In genomic region chr1:46719689-46720088, GRCh38 we compare ENCODE assay signal across 1 cellular context.
TF ChIP-seq lines count a peak whose summit lies in the region.

No MANE protein-coding gene starts in this region.

TF ChIP-seq in K562, 482 proteins besides CTCF, POLR2A, EP300 and RAD21 (continued from another document and continues in another):
- TF ChIP-seq RCOR1 (IDR thresholded peaks at IDR 0.05; ENCODE audit: borderline replicate concordance in 1 of 2, low read depth in 2 of 2, low read length in 2 of 2) (0 out of 4 replicates have a peak, but pooled peaks of 1 of the 2 experiments have one; percentile 16), HDAC8 (tag; IDR thresholded peaks at IDR 0.05) (no peak), CBFB (CRISPR knock-in tag; IDR thresholded peaks at IDR 0.05) (no peak), TBP (optimal IDR thresholded peaks at IDR 0.05; ENCODE audit: low read depth, low read length) (no peak), MTA1 (IDR thresholded peaks at IDR 0.05; ENCODE audit: borderline replicate concordance) (0 out of 2 replicates have a peak, but pooled peaks have one; percentile 28), ZSCAN29 (IDR thresholded peaks at IDR 0.05) (no peak), ZNF75A (CRISPR knock-in tag; IDR thresholded peaks at IDR 0.05) (no peak), ZBED1 (IDR thresholded peaks at IDR 0.05) (no peak), ZFP36 (IDR thresholded peaks at IDR 0.05; ENCODE audit: low read depth, low read length, partially characterized antibody) (no peak), TRIM25 (IDR thresholded peaks at IDR 0.05; ENCODE audit: borderline replicate concordance) (0 out of 2 replicates have a peak, but pooled peaks have one; percentile 16), ZNF764 (CRISPR knock-in tag; IDR thresholded peaks at IDR 0.05; ENCODE audit: low read depth) (no peak), NR2C1 (IDR thresholded peaks at IDR 0.05) (0 out of 2 replicates have a peak, but pooled peaks have one; percentile 13), NR2C1 (tag; IDR thresholded peaks at IDR 0.05) (no peak), OTX1 (CRISPR knock-in tag; IDR thresholded peaks at IDR 0.05) (0 out of 2 replicates have a peak, but pooled peaks have one; percentile 31), DIDO1 (tag; IDR thresholded peaks at IDR 0.05; ENCODE audit: low read depth) (0 out of 2 replicates have a peak, but pooled peaks have one; percentile 36), AFF1 (IDR thresholded peaks at IDR 0.05; ENCODE audit: low read depth in 1 of 2, partially characterized antibody in 2 of 2) (peak in 1 of 2 experiments; percentile 1), HNRNPK (IDR thresholded peaks at IDR 0.05; ENCODE audit: low read depth, low read length, poor library complexity, severe bottlenecking) (no peak), CEBPB (tag; IDR thresholded peaks at IDR 0.05) (no peak), SOX6 (IDR thresholded peaks at IDR 0.05) (peak; percentile 54; the same call in 1 of the 2 replicates), EP400 (IDR thresholded peaks at IDR 0.05) (no peak), CBX2 (IDR thresholded peaks at IDR 0.05; ENCODE audit: insufficient read depth, low read length, poor library complexity, severe bottlenecking) (no peak), SMARCB1 (IDR thresholded peaks at IDR 0.05; ENCODE audit: insufficient read length, low read depth) (no peak), FOXA1 (IDR thresholded peaks at IDR 0.05; ENCODE audit: borderline replicate concordance) (no peak), HOXB6 (CRISPR knock-in tag; IDR thresholded peaks at IDR 0.05; ENCODE audit: borderline replicate concordance) (no peak), ZNF311 (CRISPR knock-in tag; IDR thresholded peaks at IDR 0.05) (no peak), SMARCE1 (IDR thresholded peaks at IDR 0.05) (peak; percentile 47), EGR1 (conservative IDR thresholded peaks at IDR 0.05) (no peak), PREB (CRISPR knock-in tag; IDR thresholded peaks at IDR 0.05) (no peak), FOSL1 (tag; conservative IDR thresholded peaks at IDR 0.05) (peak; percentile 22; the same call in 1 of the 2 replicates), ZNF695 (CRISPR knock-in tag; IDR thresholded peaks at IDR 0.05) (no peak), MYBL2 (IDR thresholded peaks at IDR 0.05; ENCODE audit: low read depth) (no peak), MYBL2 (CRISPR knock-in tag; IDR thresholded peaks at IDR 0.05; ENCODE audit: borderline replicate concordance) (no peak), ZNF143 (CRISPR knock-in tag; IDR thresholded peaks at IDR 0.05) (no peak), TAL1 (IDR thresholded peaks at IDR 0.05) (0 out of 2 replicates have a peak, but pooled peaks have one; percentile 9), ZNF780A (CRISPR knock-in tag; IDR thresholded peaks at IDR 0.05) (no peak), PPARD (CRISPR knock-in tag; IDR thresholded peaks at IDR 0.05) (no peak), MEIS2 (IDR thresholded peaks at IDR 0.05; ENCODE audit: partially characterized antibody) (peak; percentile 26), ZNF184 (CRISPR knock-in tag; IDR thresholded peaks at IDR 0.05) (no peak), HDAC3 (IDR thresholded peaks at IDR 0.05; ENCODE audit: borderline replicate concordance, partially characterized antibody) (peak; percentile 59), CBX3 (IDR thresholded peaks at IDR 0.05; ENCODE audit: borderline replicate concordance in 1 of 2, low read length in 2 of 2) (no peak), HMG20A (CRISPR knock-in tag; conservative IDR thresholded peaks at IDR 0.05) (no peak), CHAMP1 (IDR thresholded peaks at IDR 0.05) (0 out of 2 replicates have a peak, but pooled peaks have one; percentile 41), LCOR (CRISPR knock-in tag; IDR thresholded peaks at IDR 0.05) (no peak), NCOA6 (IDR thresholded peaks at IDR 0.05) (peak; percentile 38; the same call in 1 of the 2 replicates), ZNF324 (CRISPR knock-in tag; IDR thresholded peaks at IDR 0.05) (no peak), FOXM1 (IDR thresholded peaks at IDR 0.05; ENCODE audit: low read depth) (no peak), FOXM1 (CRISPR knock-in tag; IDR thresholded peaks at IDR 0.05; ENCODE audit: low read depth) (no peak), ARID1B (IDR thresholded peaks at IDR 0.05) (peak; percentile 52; the same call in 1 of the 2 replicates), STAG1 (CRISPR knock-in tag; IDR thresholded peaks at IDR 0.05; ENCODE audit: borderline replicate concordance) (no peak), ZFX (CRISPR knock-in tag; IDR thresholded peaks at IDR 0.05) (no peak), HNRNPUL1 (IDR thresholded peaks at IDR 0.05; ENCODE audit: low read length) (no peak), NCOA2 (IDR thresholded peaks at IDR 0.05; ENCODE audit: partially characterized antibody in 2 of 2) (no peak), DLX4 (CRISPR knock-in tag; IDR thresholded peaks at IDR 0.05) (no peak)
- TF ChIP-seq, protein P1, sequence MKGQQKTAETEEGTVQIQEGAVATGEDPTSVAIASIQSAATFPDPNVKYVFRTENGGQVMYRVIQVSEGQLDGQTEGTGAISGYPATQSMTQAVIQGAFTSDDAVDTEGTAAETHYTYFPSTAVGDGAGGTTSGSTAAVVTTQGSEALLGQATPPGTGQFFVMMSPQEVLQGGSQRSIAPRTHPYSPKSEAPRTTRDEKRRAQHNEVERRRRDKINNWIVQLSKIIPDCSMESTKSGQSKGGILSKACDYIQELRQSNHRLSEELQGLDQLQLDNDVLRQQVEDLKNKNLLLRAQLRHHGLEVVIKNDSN (CRISPR knock-in tag; IDR thresholded peaks at IDR 0.05), result no peak
- TF ChIP-seq, protein P2, sequence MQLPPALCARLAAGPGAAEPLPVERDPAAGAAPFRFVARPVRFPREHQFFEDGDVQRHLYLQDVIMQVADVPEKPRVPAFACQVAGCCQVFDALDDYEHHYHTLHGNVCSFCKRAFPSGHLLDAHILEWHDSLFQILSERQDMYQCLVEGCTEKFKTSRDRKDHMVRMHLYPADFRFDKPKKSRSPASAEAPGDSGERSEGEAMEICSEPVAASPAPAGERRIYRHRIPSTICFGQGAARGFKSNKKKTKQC (CRISPR knock-in tag; IDR thresholded peaks at IDR 0.05), result no peak
- TF ChIP-seq, protein P3, sequence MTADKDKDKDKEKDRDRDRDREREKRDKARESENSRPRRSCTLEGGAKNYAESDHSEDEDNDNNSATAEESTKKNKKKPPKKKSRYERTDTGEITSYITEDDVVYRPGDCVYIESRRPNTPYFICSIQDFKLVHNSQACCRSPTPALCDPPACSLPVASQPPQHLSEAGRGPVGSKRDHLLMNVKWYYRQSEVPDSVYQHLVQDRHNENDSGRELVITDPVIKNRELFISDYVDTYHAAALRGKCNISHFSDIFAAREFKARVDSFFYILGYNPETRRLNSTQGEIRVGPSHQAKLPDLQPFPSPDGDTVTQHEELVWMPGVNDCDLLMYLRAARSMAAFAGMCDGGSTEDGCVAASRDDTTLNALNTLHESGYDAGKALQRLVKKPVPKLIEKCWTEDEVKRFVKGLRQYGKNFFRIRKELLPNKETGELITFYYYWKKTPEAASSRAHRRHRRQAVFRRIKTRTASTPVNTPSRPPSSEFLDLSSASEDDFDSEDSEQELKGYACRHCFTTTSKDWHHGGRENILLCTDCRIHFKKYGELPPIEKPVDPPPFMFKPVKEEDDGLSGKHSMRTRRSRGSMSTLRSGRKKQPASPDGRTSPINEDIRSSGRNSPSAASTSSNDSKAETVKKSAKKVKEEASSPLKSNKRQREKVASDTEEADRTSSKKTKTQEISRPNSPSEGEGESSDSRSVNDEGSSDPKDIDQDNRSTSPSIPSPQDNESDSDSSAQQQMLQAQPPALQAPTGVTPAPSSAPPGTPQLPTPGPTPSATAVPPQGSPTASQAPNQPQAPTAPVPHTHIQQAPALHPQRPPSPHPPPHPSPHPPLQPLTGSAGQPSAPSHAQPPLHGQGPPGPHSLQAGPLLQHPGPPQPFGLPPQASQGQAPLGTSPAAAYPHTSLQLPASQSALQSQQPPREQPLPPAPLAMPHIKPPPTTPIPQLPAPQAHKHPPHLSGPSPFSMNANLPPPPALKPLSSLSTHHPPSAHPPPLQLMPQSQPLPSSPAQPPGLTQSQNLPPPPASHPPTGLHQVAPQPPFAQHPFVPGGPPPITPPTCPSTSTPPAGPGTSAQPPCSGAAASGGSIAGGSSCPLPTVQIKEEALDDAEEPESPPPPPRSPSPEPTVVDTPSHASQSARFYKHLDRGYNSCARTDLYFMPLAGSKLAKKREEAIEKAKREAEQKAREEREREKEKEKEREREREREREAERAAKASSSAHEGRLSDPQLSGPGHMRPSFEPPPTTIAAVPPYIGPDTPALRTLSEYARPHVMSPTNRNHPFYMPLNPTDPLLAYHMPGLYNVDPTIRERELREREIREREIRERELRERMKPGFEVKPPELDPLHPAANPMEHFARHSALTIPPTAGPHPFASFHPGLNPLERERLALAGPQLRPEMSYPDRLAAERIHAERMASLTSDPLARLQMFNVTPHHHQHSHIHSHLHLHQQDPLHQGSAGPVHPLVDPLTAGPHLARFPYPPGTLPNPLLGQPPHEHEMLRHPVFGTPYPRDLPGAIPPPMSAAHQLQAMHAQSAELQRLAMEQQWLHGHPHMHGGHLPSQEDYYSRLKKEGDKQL (CRISPR knock-in tag; IDR thresholded peaks at IDR 0.05; ENCODE audit: borderline replicate concordance), result no peak
